Comparison of ENCODE assay signal across 37 cellular contexts in genomic region chr4:70608324-70608723, GRCh38. TPM values are rescaled to one million over a fixed set of nuclear protein-coding genes. Genes with fewer than 3 reads are reported as not detected.
"Had no signal": no experiment of that assay in that cellular context is flagged by ENCODE, and none has a peak within 500 bp of the region (broad histone marks: within the 10 kb centered on the region; RNA-seq: fewer than 3 reads in every experiment).

No MANE protein-coding gene starts in this region.

- FAIRE-seq: astrocyte, TTC549 had no signal

- H3K9me3 ChIP-seq: adrenal gland, body of pancreas, breast epithelium had no signal

- H3K27ac ChIP-seq: adrenal gland, body of pancreas, brain microvascular endothelial cell, breast epithelium, VCaP had no signal

- H3K36me3 ChIP-seq: adrenal gland, brain microvascular endothelial cell, breast epithelium had no signal

- DNase-seq: activated B cell treated with CpG ODN at 0.5 μM for 24 hours; activated CD4-positive, alpha-beta memory T cell treated with anti-CD3 and anti-CD28 coated beads for 36 hours; activated CD4-positive, alpha-beta T cell treated with anti-CD3 and anti-CD28 coated beads for 4 hours; activated CD4-positive, alpha-beta T cell treated with anti-CD3 and anti-CD28 coated beads, Interleukin-2, amount 50 U/mL, for 1 hour; activated CD4-positive, alpha-beta T cell treated with anti-CD3 and anti-CD28 coated beads, Interleukin-2, amount 50 U/mL, for 4 hours; activated CD4-positive, CD25-positive, alpha-beta regulatory T cell treated with anti-CD3 and anti-CD28 coated beads, Interleukin-2, amount 50 U/mL, for 72 hours; activated CD8-positive, alpha-beta memory T cell treated with anti-CD3 and anti-CD28 coated beads, Interleukin-2, amount 50 U/mL, for 4 hours; activated CD8-positive, alpha-beta T cell treated with anti-CD3 and anti-CD28 coated beads for 36 hours; activated effector memory CD4-positive, alpha-beta T cell treated with anti-CD3 and anti-CD28 coated beads, Interleukin-2, amount 50 U/mL, for 16 hours; activated gamma-delta T cell treated with Interleukin-2 at 50 U/mL for 16 hours; activated naive CD4-positive, alpha-beta T cell; activated naive CD4-positive, alpha-beta T cell treated with anti-CD3 and anti-CD28 coated beads for 36 hours; activated naive CD4-positive, alpha-beta T cell treated with anti-CD3 and anti-CD28 coated beads, Interleukin-2, amount 50 U/mL, for 16 hours; activated naive CD8-positive, alpha-beta T cell treated with anti-CD3 and anti-CD28 coated beads for 36 hours; activated T-cell treated with anti-CD3 and anti-CD28 coated beads for 4 hours; activated T-cell treated with anti-CD3 and anti-CD28 coated beads, Interleukin-2, amount 50 U/mL, for 1 hour; activated T-cell treated with anti-CD3 and anti-CD28 coated beads, Interleukin-2, amount 50 U/mL, for 4 hours; activated T-cell treated with anti-CD3 and anti-CD28 coated beads, Interleukin-2, amount 50 U/mL, for 72 hours; adrenal gland; amniotic stem cell; aorta; body of pancreas; brain microvascular endothelial cell; central memory CD4-positive, alpha-beta T cell; T-helper 2 cell; T-helper 9 cell had no signal

- H3K27me3 ChIP-seq: adrenal gland, body of pancreas, brain microvascular endothelial cell, breast epithelium had no signal

- H3K4me3 ChIP-seq: adrenal gland, body of pancreas, breast epithelium had no signal

- ATAC-seq: activated CD8-positive, alpha-beta T cell treated with anti-CD3 and anti-CD28 coated beads for 36 hours; activated naive CD4-positive, alpha-beta T cell treated with anti-CD3 and anti-CD28 coated beads, Interleukin-2, amount 50 U/mL, for 72 hours; activated T-cell treated with anti-CD3 and anti-CD28 coated beads, Interleukin-2, amount 50 U/mL, for 4 hours; activated T-cell treated with anti-CD3 and anti-CD28 coated beads, Interleukin-2, amount 50 U/mL, for 72 hours; activated T-helper 17 cell treated with anti-CD3 and anti-CD28 coated beads, Interleukin-2, amount 50 U/mL, for 72 hours; body of pancreas had no signal

- H3K4me1 ChIP-seq: adrenal gland, breast epithelium had no signal

RNA-seq across cellular contexts. Expression of gene AMBN, which starts 16.3 kb away (rescaled TPM):
- total RNA-seq: activated B cell treated with CpG ODN at 0.5 μM for 24 hours; activated CD4-positive, alpha-beta memory T cell treated with anti-CD3 and anti-CD28 coated beads for 36 hours; activated CD4-positive, alpha-beta T cell treated with anti-CD3 and anti-CD28 coated beads, Interleukin-2, amount 10 ng/mL, durations not matched to agents 24 days and 14 days; activated CD8-positive, alpha-beta memory T cell treated with anti-CD3 and anti-CD28 coated beads for 36 hours; activated CD8-positive, alpha-beta T cell treated with anti-CD3 and anti-CD28 coated beads for 36 hours; activated naive CD4-positive, alpha-beta T cell treated with anti-CD3 and anti-CD28 coated beads for 36 hours; activated naive CD4-positive, alpha-beta T cell treated with anti-CD3 and anti-CD28 coated beads, Interleukin-2, amount 50 U/mL, for 72 hours; activated naive CD8-positive, alpha-beta T cell treated with anti-CD3 and anti-CD28 coated beads for 36 hours; activated T-cell treated with anti-CD3 and anti-CD28 coated beads, Interleukin-2, amount 50 U/mL, for 4 hours; activated T-cell treated with anti-CD3 and anti-CD28 coated beads, Interleukin-2, amount 50 U/mL, for 72 hours; activated T-helper 1 cell treated with anti-CD3 and anti-CD28 coated beads, Interleukin-12 subunit alpha, Interleukin-12 subunit beta, Interleukin-2, Interleukin-4 antibody, amounts not matched to agents 30 ng/mL and 10 ng/mL and 1 ng/mL, durations not matched to agents 14 hours and 24 hours and 36 hours; activated T-helper 17 cell treated with anti-CD3 and anti-CD28 coated beads, Interleukin-2, amount 50 U/mL, for 72 hours; adrenal gland; aorta; astrocyte; body of pancreas; breast epithelium; cardiac septum; cerebellum had no signal
- polyA plus RNA-seq: adrenal gland, aorta had no signal

RNA-seq across cellular contexts. Expression of gene ENAM, which starts 20.2 kb away (rescaled TPM):
- total RNA-seq: activated B cell treated with CpG ODN at 0.5 μM for 24 hours; activated CD4-positive, alpha-beta memory T cell treated with anti-CD3 and anti-CD28 coated beads for 36 hours; activated CD4-positive, alpha-beta T cell treated with anti-CD3 and anti-CD28 coated beads, Interleukin-2, amount 10 ng/mL, durations not matched to agents 24 days and 14 days; activated CD8-positive, alpha-beta memory T cell treated with anti-CD3 and anti-CD28 coated beads for 36 hours; activated CD8-positive, alpha-beta T cell treated with anti-CD3 and anti-CD28 coated beads for 36 hours; activated naive CD4-positive, alpha-beta T cell treated with anti-CD3 and anti-CD28 coated beads for 36 hours; activated naive CD4-positive, alpha-beta T cell treated with anti-CD3 and anti-CD28 coated beads, Interleukin-2, amount 50 U/mL, for 72 hours; activated naive CD8-positive, alpha-beta T cell treated with anti-CD3 and anti-CD28 coated beads for 36 hours; activated T-cell treated with anti-CD3 and anti-CD28 coated beads, Interleukin-2, amount 50 U/mL, for 4 hours; activated T-cell treated with anti-CD3 and anti-CD28 coated beads, Interleukin-2, amount 50 U/mL, for 72 hours; activated T-helper 1 cell treated with anti-CD3 and anti-CD28 coated beads, Interleukin-12 subunit alpha, Interleukin-12 subunit beta, Interleukin-2, Interleukin-4 antibody, amounts not matched to agents 30 ng/mL and 10 ng/mL and 1 ng/mL, durations not matched to agents 14 hours and 24 hours and 36 hours; activated T-helper 17 cell treated with anti-CD3 and anti-CD28 coated beads, Interleukin-2, amount 50 U/mL, for 72 hours; adrenal gland; cerebellum had no signal
- polyA plus RNA-seq: aorta had no signal

RNA-seq across cellular contexts. Expression of gene JCHAIN, which starts 58.0 kb away (rescaled TPM):
- total RNA-seq: activated CD4-positive, alpha-beta memory T cell treated with anti-CD3 and anti-CD28 coated beads for 36 hours; activated CD4-positive, alpha-beta T cell treated with anti-CD3 and anti-CD28 coated beads, Interleukin-2, amount 10 ng/mL, durations not matched to agents 24 days and 14 days; activated CD8-positive, alpha-beta memory T cell treated with anti-CD3 and anti-CD28 coated beads for 36 hours; activated CD8-positive, alpha-beta T cell treated with anti-CD3 and anti-CD28 coated beads for 36 hours; activated naive CD4-positive, alpha-beta T cell treated with anti-CD3 and anti-CD28 coated beads for 36 hours; activated naive CD8-positive, alpha-beta T cell treated with anti-CD3 and anti-CD28 coated beads for 36 hours; activated T-helper 1 cell treated with anti-CD3 and anti-CD28 coated beads, Interleukin-12 subunit alpha, Interleukin-12 subunit beta, Interleukin-2, Interleukin-4 antibody, amounts not matched to agents 30 ng/mL and 10 ng/mL and 1 ng/mL, durations not matched to agents 14 hours and 24 hours and 36 hours; activated T-helper 17 cell treated with anti-CD3 and anti-CD28 coated beads, Interleukin-2, amount 50 U/mL, for 72 hours; astrocyte had no signal
